ENCODE assay signal across 28 cellular contexts in the genomic region with DNA sequence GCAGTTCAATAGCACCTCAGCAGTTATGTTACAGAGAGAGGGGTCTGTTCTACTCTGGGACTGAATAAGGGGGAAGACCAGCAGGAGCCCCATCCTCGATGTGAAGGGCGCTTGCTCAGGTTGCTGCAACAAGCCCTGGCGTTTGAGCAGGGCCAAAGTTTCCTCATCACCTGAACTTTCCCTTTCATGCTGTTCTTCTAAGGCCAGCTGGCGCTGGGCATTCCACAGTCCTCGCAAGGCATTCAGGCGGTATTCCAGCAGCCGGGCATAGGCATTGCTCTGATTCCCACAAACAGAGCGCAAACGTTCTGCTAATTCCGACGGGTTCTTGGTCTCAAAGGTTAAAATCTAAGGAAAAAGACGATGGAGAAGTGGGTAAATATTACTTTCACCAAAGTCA.
"Had no signal": no experiment of that assay in that cellular context is flagged by ENCODE, and none has a peak within 500 bp of the region (broad histone marks: within the 10 kb centered on the region; RNA-seq: fewer than 3 reads in every experiment).

No MANE protein-coding gene starts in this region.

- H3K27ac Mint-ChIP-seq: dendritic cell treated with granulocyte-macrophage colony-stimulating factor and Interleukin-4, amounts not matched to agents 40 ng/mL and 50 ng/mL, for 4 days; endodermal cell; memory B cell; natural killer cell treated with Interleukin-12 subunit alpha and Interleukin-12 subunit beta and Interleukin-15 and Interleukin-18, amount 100 ng/mL, for 72 hours; stimulated activated effector memory CD8-positive, alpha-beta T cell treated with anti-CD3 and anti-CD28 coated beads, Interleukin-12 subunit alpha, Interleukin-12 subunit beta, amount 100 ng/mL, for 72 hours had no signal

- H3K4me1 ChIP-seq: colonic mucosa, lower lobe of right lung had no signal

- DNase-seq: colonic mucosa; effector CD8-positive, alpha-beta T cell; endodermal cell; foreskin fibroblast; glutamatergic neuron; heart right ventricle; hippocampal formation; left cardiac atrium; left ventricle myocardium inferior; lower lobe of right lung; mucosa of descending colon; naive B cell; pancreas; stimulated activated CD4-positive, alpha-beta T cell treated with anti-CD3 and anti-CD28 coated beads, Interleukin-2, amount 100 ng/mL, for 24 hours; stimulated activated CD4-positive, alpha-beta T cell treated with anti-CD3 and anti-CD28 coated beads, Interleukin-4, amount 100 ng/mL, for 24 hours; stimulated activated naive CD4-positive, alpha-beta T cell treated with Interleukin-2 at 50 U/mL for 16 hours; stomach; thyroid gland had no signal

- H3K36me3 Mint-ChIP-seq: natural killer cell treated with Interleukin-12 subunit alpha and Interleukin-12 subunit beta and Interleukin-15 and Interleukin-18, amount 100 ng/mL, for 72 hours had no signal

- H3K4me3 Mint-ChIP-seq: dendritic cell treated with granulocyte-macrophage colony-stimulating factor and Interleukin-4, amounts not matched to agents 40 ng/mL and 50 ng/mL, for 4 days; endodermal cell; memory B cell; natural killer cell treated with Interleukin-12 subunit alpha and Interleukin-12 subunit beta and Interleukin-15 and Interleukin-18, amount 100 ng/mL, for 72 hours; neural crest cell; stimulated activated effector memory CD8-positive, alpha-beta T cell treated with anti-CD3 and anti-CD28 coated beads, Interleukin-12 subunit alpha, Interleukin-12 subunit beta, amount 100 ng/mL, for 72 hours had no signal

- H3K9me3 Mint-ChIP-seq: dendritic cell treated with granulocyte-macrophage colony-stimulating factor and Interleukin-4, amounts not matched to agents 40 ng/mL and 50 ng/mL, for 4 days; endodermal cell; memory B cell; naive B cell; natural killer cell treated with Interleukin-12 subunit alpha and Interleukin-12 subunit beta and Interleukin-15 and Interleukin-18, amount 100 ng/mL, for 72 hours; neural crest cell; stimulated activated effector memory CD8-positive, alpha-beta T cell treated with anti-CD3 and anti-CD28 coated beads, Interleukin-12 subunit alpha, Interleukin-12 subunit beta, amount 100 ng/mL, for 72 hours had no signal

- FAIRE-seq: islet of Langerhans, pancreas had no signal

- ATAC-seq: esophagus mucosa; left cardiac atrium; lower lobe of right lung; mucosa of descending colon; natural killer cell treated with Interleukin-12 subunit alpha and Interleukin-12 subunit beta and Interleukin-15 and Interleukin-18, amount 100 ng/mL, for 72 hours; pancreas; sciatic nerve; stimulated activated effector memory CD8-positive, alpha-beta T cell treated with anti-CD3 and anti-CD28 coated beads, Interleukin-12 subunit alpha, Interleukin-12 subunit beta, amount 100 ng/mL, for 72 hours had no signal

- H3K27me3 ChIP-seq: colonic mucosa, heart right ventricle, neutrophil, pancreas, stomach, thyroid gland had no signal

- H3K36me3 ChIP-seq: colonic mucosa, pancreas had no signal

- H3K4me3 ChIP-seq: colonic mucosa, heart right ventricle, left ventricle myocardium inferior, lower lobe of right lung, mucosa of descending colon, pancreas, stomach, thyroid gland had no signal

- H3K27ac ChIP-seq: colonic mucosa, epithelial cell of prostate, heart right ventricle, left ventricle myocardium inferior, lower lobe of right lung, neutrophil, pancreas, stomach, thyroid gland had no signal

- H3K9me3 ChIP-seq: colonic mucosa, heart right ventricle, left ventricle myocardium inferior, lower lobe of right lung, mucosa of descending colon, neutrophil, pancreas, stomach, thyroid gland had no signal

- H3K27me3 Mint-ChIP-seq: dendritic cell treated with granulocyte-macrophage colony-stimulating factor and Interleukin-4, amounts not matched to agents 40 ng/mL and 50 ng/mL, for 4 days; memory B cell; naive B cell; natural killer cell treated with Interleukin-12 subunit alpha and Interleukin-12 subunit beta and Interleukin-15 and Interleukin-18, amount 100 ng/mL, for 72 hours had no signal
